Comparison of ENCODE assay signal across 21 cellular contexts in the genomic region with DNA sequence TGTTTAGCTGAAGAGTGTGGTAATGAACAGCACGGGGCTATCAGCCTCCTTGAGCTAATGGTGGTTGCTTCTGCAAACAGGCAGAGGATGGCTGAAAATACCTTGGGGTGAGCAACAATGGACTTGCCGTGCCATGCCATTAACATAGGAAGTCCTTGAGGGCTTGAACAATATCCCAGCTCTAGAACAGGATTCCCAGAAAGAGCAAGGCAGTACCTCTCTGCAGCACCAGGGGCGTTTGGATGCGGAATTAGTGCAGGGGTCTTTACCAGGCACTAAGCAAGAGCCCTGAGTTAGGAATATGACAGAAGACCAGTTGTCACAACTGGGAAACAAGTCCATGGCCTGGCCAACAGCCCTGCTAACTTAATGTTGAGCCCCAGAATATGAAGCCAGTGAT.
"Had no signal": no experiment of that assay in that cellular context is flagged by ENCODE, and none has a peak within 500 bp of the region (broad histone marks: within the 10 kb centered on the region; RNA-seq: fewer than 3 reads in every experiment).

No MANE protein-coding gene starts in this region.

- H3K27me3 Mint-ChIP-seq: activated B cell treated with CpG ODN at 0.5 μM for 24 hours; activated CD4-positive, alpha-beta memory T cell treated with anti-CD3 and anti-CD28 coated beads, Interleukin-2, amount 10 ng/mL, durations not matched to agents 7 days and 5 days; activated CD8-positive, alpha-beta memory T cell treated with anti-CD3 and anti-CD28 coated beads, Interleukin-2, amount 10 ng/mL, durations not matched to agents 7 days and 5 days; effector memory CD8-positive, alpha-beta T cell had no signal

- H3K27ac Mint-ChIP-seq: activated B cell treated with CpG ODN at 0.5 μM for 24 hours; activated CD4-positive, alpha-beta memory T cell treated with anti-CD3 and anti-CD28 coated beads, Interleukin-2, amount 10 ng/mL, durations not matched to agents 7 days and 5 days; activated CD8-positive, alpha-beta memory T cell treated with anti-CD3 and anti-CD28 coated beads, Interleukin-2, amount 10 ng/mL, durations not matched to agents 7 days and 5 days; activated naive CD8-positive, alpha-beta T cell treated with anti-CD3 and anti-CD28 coated beads, Interleukin-2, amount 10 ng/mL, durations not matched to agents 7 days and 5 days; effector memory CD8-positive, alpha-beta T cell; stimulated activated naive CD8-positive, alpha-beta T cell treated with anti-CD3 and anti-CD28 coated beads, Interleukin-15, Interleukin-2, amounts not matched to agents 100 ng/mL and 50 ng/mL, for 24 hours had no signal

- DNase-seq: activated B cell treated with CpG ODN at 0.5 μM for 24 hours; activated CD4-positive, alpha-beta memory T cell treated with anti-CD3 and anti-CD28 coated beads, Interleukin-2, amount 10 ng/mL, durations not matched to agents 7 days and 5 days; activated CD4-positive, alpha-beta T cell treated with anti-CD3 and anti-CD28 coated beads for 4 hours; activated CD8-positive, alpha-beta memory T cell treated with anti-CD3 and anti-CD28 coated beads, Interleukin-2, amount 10 ng/mL, durations not matched to agents 7 days and 5 days; activated naive CD4-positive, alpha-beta T cell; activated naive CD8-positive, alpha-beta T cell treated with anti-CD3 and anti-CD28 coated beads, Interleukin-2, amount 10 ng/mL, durations not matched to agents 7 days and 5 days; amygdala; body of pancreas; caudate nucleus; effector memory CD8-positive, alpha-beta T cell; foreskin melanocyte; hypothalamus; kidney glomerular epithelial cell; left ventricle myocardium superior; right cardiac atrium had no signal

- H3K27me3 ChIP-seq: tibial nerve, vagina had no signal

- H3K9me3 Mint-ChIP-seq: activated B cell treated with CpG ODN at 0.5 μM for 24 hours; activated CD4-positive, alpha-beta memory T cell treated with anti-CD3 and anti-CD28 coated beads, Interleukin-2, amount 10 ng/mL, durations not matched to agents 7 days and 5 days; neural crest cell; stimulated activated naive CD8-positive, alpha-beta T cell treated with anti-CD3 and anti-CD28 coated beads, Interleukin-15, Interleukin-2, amounts not matched to agents 100 ng/mL and 50 ng/mL, for 24 hours had no signal

- ATAC-seq: activated CD8-positive, alpha-beta memory T cell treated with anti-CD3 and anti-CD28 coated beads, Interleukin-2, amount 10 ng/mL, durations not matched to agents 7 days and 5 days; body of pancreas; effector memory CD8-positive, alpha-beta T cell; left ventricle myocardium superior; right cardiac atrium had no signal

- H3K27ac ChIP-seq: body of pancreas, prostate gland, skin epidermis, tibial nerve, vagina had no signal

- H3K36me3 ChIP-seq: prostate gland, tibial nerve, vagina had no signal

- H3K4me1 Mint-ChIP-seq: activated B cell treated with CpG ODN at 0.5 μM for 24 hours; activated CD4-positive, alpha-beta memory T cell treated with anti-CD3 and anti-CD28 coated beads, Interleukin-2, amount 10 ng/mL, durations not matched to agents 7 days and 5 days; activated CD8-positive, alpha-beta memory T cell treated with anti-CD3 and anti-CD28 coated beads, Interleukin-2, amount 10 ng/mL, durations not matched to agents 7 days and 5 days; activated naive CD8-positive, alpha-beta T cell treated with anti-CD3 and anti-CD28 coated beads, Interleukin-2, amount 10 ng/mL, durations not matched to agents 7 days and 5 days had no signal

- H3K9me3 ChIP-seq: body of pancreas, prostate gland, tibial nerve, vagina had no signal

- H3K4me1 ChIP-seq: body of pancreas, prostate gland, tibial nerve, vagina had no signal

- H3K4me3 ChIP-seq: body of pancreas, prostate gland, skin epidermis, tibial nerve, vagina had no signal

- H3K4me3 Mint-ChIP-seq: activated B cell treated with CpG ODN at 0.5 μM for 24 hours; activated CD4-positive, alpha-beta memory T cell treated with anti-CD3 and anti-CD28 coated beads, Interleukin-2, amount 10 ng/mL, durations not matched to agents 7 days and 5 days; activated CD8-positive, alpha-beta memory T cell treated with anti-CD3 and anti-CD28 coated beads, Interleukin-2, amount 10 ng/mL, durations not matched to agents 7 days and 5 days; activated naive CD8-positive, alpha-beta T cell treated with anti-CD3 and anti-CD28 coated beads, Interleukin-2, amount 10 ng/mL, durations not matched to agents 7 days and 5 days; effector memory CD8-positive, alpha-beta T cell; neural crest cell; stimulated activated naive CD8-positive, alpha-beta T cell treated with anti-CD3 and anti-CD28 coated beads, Interleukin-15, Interleukin-2, amounts not matched to agents 100 ng/mL and 50 ng/mL, for 24 hours had no signal

- H3K36me3 Mint-ChIP-seq: activated CD8-positive, alpha-beta memory T cell treated with anti-CD3 and anti-CD28 coated beads, Interleukin-2, amount 10 ng/mL, durations not matched to agents 7 days and 5 days; activated naive CD8-positive, alpha-beta T cell treated with anti-CD3 and anti-CD28 coated beads, Interleukin-2, amount 10 ng/mL, durations not matched to agents 7 days and 5 days had no signal
